2 cellular contexts compared by ENCODE assay signal in genomic region chr10:17781856-17782255, GRCh38.
TF ChIP-seq lines count a peak whose summit lies in the region.

No MANE protein-coding gene starts in this region.

TF ChIP-seq in HCT116, 20 proteins besides CTCF, POLR2A, EP300 and RAD21 (continued from another document):
- TF ChIP-seq ZBTB33 (IDR thresholded peaks at IDR 0.05; ENCODE audit: extremely low read depth, insufficient replicate concordance, low read length) (no peak), EZH2 (IDR thresholded peaks at IDR 0.05) (no peak), EGR1 (IDR thresholded peaks at IDR 0.05; ENCODE audit: low read depth) (no peak), SIN3A (IDR thresholded peaks at IDR 0.05; ENCODE audit: low read depth) (no peak), REST (IDR thresholded peaks at IDR 0.05; ENCODE audit: low read depth) (no peak), FOSL1 (IDR thresholded peaks at IDR 0.05; ENCODE audit: low read depth) (no peak), YY1 (IDR thresholded peaks at IDR 0.05; ENCODE audit: extremely low read depth, insufficient replicate concordance, low read depth, low read length) (no peak)
- TF ChIP-seq, protein P1, sequence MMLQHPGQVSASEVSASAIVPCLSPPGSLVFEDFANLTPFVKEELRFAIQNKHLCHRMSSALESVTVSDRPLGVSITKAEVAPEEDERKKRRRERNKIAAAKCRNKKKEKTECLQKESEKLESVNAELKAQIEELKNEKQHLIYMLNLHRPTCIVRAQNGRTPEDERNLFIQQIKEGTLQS (IDR thresholded peaks at IDR 0.05), result no peak

TF ChIP-seq in SK-N-SH treated with all-trans-retinoic acid at 6 μM for 48 hours, 23 proteins besides CTCF, POLR2A, EP300 and RAD21 (continued from another document):
- no peak for TF ChIP-seq TSHZ2 (CRISPR knock-in tag; IDR thresholded peaks at IDR 0.05)
- TF ChIP-seq PPARA (CRISPR knock-in tag; IDR thresholded peaks at IDR 0.05; ENCODE audit: borderline replicate concordance), result no peak
- TF ChIP-seq CSRNP3 (CRISPR knock-in tag; IDR thresholded peaks at IDR 0.05), result no peak
- TF ChIP-seq, protein P2, sequence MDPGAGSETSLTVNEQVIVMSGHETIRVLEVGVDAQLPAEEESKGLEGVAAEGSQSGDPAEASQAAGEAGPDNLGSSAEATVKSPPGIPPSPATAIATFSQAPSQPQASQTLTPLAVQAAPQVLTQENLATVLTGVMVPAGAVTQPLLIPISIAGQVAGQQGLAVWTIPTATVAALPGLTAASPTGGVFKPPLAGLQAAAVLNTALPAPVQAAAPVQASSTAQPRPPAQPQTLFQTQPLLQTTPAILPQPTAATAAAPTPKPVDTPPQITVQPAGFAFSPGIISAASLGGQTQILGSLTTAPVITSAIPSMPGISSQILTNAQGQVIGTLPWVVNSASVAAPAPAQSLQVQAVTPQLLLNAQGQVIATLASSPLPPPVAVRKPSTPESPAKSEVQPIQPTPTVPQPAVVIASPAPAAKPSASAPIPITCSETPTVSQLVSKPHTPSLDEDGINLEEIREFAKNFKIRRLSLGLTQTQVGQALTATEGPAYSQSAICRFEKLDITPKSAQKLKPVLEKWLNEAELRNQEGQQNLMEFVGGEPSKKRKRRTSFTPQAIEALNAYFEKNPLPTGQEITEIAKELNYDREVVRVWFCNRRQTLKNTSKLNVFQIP (CRISPR knock-in tag; IDR thresholded peaks at IDR 0.05; ENCODE audit: borderline replicate concordance, low read depth), result no peak
- TF ChIP-seq SNAI2 (CRISPR knock-in tag; IDR thresholded peaks at IDR 0.05), result no peak
- no peak for TF ChIP-seq BACH2 (CRISPR knock-in tag; IDR thresholded peaks at IDR 0.05; ENCODE audit: borderline replicate concordance)
- no peak for TF ChIP-seq ZC3H10 (CRISPR knock-in tag; IDR thresholded peaks at IDR 0.05)
- no peak for TF ChIP-seq ZFP30 (CRISPR knock-in tag; IDR thresholded peaks at IDR 0.05)
